Comparison of ENCODE assay signal across 1 cellular context in the genomic region with DNA sequence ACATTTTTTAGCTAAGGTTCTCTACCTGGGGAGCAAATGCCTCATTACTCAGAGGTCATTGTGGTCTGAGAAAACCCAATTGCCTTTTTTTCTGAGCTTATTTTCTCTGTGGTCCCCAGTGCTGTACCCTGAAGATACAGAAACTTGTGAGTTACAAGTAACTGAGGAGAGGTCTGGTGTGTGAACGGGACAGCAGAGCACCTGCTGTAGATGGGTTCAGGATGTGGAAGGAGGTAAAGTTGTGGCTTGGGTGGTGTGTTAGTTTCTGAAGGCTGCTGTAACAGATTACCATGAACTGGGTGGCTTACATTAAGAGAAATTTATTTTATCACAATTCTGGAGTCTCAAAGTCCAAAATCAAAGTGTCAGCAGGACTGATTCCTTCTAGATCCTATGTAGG.
TF ChIP-seq lines count a peak whose summit lies in the region.

No MANE protein-coding gene starts in this region.

TF ChIP-seq in GM12878, 131 proteins besides CTCF, POLR2A, EP300 and RAD21:
- TF ChIP-seq YBX1 (IDR thresholded peaks at IDR 0.05) (no peak), DPF2 (IDR thresholded peaks at IDR 0.05) (no peak), SMARCA5 (IDR thresholded peaks at IDR 0.05) (no peak), RCOR1 (conservative IDR thresholded peaks at IDR 0.05; ENCODE audit: low read depth, low read length) (no peak), POLR2AphosphoS5 (IDR thresholded peaks at IDR 0.05; ENCODE audit: low read length) (no peak), MXI1 (IDR thresholded peaks at IDR 0.05; ENCODE audit: low read depth, low read length) (no peak), TARDBP (IDR thresholded peaks at IDR 0.05; ENCODE audit: borderline replicate concordance) (no peak), SMAD5 (IDR thresholded peaks at IDR 0.05; ENCODE audit: low read depth) (no peak), ZBED1 (IDR thresholded peaks at IDR 0.05; ENCODE audit: borderline replicate concordance) (no peak), GABPA (IDR thresholded peaks at IDR 0.05; ENCODE audit: low read depth) (no peak), CHD1 (IDR thresholded peaks at IDR 0.05; ENCODE audit: low read depth, low read length) (no peak)
- TF ChIP-seq, protein P1, sequence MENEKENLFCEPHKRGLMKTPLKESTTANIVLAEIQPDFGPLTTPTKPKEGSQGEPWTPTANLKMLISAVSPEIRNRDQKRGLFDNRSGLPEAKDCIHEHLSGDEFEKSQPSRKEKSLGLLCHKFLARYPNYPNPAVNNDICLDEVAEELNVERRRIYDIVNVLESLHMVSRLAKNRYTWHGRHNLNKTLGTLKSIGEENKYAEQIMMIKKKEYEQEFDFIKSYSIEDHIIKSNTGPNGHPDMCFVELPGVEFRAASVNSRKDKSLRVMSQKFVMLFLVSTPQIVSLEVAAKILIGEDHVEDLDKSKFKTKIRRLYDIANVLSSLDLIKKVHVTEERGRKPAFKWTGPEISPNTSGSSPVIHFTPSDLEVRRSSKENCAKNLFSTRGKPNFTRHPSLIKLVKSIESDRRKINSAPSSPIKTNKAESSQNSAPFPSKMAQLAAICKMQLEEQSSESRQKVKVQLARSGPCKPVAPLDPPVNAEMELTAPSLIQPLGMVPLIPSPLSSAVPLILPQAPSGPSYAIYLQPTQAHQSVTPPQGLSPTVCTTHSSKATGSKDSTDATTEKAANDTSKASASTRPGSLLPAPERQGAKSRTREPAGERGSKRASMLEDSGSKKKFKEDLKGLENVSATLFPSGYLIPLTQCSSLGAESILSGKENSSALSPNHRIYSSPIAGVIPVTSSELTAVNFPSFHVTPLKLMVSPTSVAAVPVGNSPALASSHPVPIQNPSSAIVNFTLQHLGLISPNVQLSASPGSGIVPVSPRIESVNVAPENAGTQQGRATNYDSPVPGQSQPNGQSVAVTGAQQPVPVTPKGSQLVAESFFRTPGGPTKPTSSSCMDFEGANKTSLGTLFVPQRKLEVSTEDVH (IDR thresholded peaks at IDR 0.05; ENCODE audit: low read depth, partially characterized antibody), result no peak
- TF ChIP-seq, protein P2, sequence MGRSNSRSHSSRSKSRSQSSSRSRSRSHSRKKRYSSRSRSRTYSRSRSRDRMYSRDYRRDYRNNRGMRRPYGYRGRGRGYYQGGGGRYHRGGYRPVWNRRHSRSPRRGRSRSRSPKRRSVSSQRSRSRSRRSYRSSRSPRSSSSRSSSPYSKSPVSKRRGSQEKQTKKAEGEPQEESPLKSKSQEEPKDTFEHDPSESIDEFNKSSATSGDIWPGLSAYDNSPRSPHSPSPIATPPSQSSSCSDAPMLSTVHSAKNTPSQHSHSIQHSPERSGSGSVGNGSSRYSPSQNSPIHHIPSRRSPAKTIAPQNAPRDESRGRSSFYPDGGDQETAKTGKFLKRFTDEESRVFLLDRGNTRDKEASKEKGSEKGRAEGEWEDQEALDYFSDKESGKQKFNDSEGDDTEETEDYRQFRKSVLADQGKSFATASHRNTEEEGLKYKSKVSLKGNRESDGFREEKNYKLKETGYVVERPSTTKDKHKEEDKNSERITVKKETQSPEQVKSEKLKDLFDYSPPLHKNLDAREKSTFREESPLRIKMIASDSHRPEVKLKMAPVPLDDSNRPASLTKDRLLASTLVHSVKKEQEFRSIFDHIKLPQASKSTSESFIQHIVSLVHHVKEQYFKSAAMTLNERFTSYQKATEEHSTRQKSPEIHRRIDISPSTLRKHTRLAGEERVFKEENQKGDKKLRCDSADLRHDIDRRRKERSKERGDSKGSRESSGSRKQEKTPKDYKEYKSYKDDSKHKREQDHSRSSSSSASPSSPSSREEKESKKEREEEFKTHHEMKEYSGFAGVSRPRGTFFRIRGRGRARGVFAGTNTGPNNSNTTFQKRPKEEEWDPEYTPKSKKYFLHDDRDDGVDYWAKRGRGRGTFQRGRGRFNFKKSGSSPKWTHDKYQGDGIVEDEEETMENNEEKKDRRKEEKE (IDR thresholded peaks at IDR 0.05), result no peak
- TF ChIP-seq, protein P3, sequence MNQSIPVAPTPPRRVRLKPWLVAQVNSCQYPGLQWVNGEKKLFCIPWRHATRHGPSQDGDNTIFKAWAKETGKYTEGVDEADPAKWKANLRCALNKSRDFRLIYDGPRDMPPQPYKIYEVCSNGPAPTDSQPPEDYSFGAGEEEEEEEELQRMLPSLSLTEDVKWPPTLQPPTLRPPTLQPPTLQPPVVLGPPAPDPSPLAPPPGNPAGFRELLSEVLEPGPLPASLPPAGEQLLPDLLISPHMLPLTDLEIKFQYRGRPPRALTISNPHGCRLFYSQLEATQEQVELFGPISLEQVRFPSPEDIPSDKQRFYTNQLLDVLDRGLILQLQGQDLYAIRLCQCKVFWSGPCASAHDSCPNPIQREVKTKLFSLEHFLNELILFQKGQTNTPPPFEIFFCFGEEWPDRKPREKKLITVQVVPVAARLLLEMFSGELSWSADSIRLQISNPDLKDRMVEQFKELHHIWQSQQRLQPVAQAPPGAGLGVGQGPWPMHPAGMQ (IDR thresholded peaks at IDR 0.05; ENCODE audit: borderline replicate concordance), result no peak
